1 cellular context compared by ENCODE assay signal in the genomic region with DNA sequence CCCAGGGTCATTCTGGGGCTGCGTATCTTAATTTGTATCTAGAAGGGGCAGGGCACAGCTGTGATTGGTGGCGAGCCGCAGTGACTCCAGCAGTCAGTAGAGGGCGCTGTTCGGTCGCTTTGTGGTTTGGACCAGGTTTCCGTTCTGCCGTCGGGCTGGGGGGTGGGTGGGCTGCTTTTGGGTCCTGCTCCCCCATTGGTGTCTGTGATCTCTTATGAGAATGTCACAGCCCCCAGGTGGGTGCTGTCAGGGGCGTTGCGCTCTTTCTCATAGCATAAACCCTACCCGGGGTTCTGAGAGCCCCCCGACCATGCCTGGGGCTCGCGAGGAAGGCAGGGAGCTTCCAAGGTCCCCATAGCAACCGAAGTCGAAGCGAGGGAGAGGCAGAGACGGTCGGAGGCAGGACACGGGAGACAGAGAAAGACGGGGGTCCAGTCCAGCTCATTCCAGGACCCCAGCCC.
TF ChIP-seq lines count a peak whose summit lies in the region.

No MANE protein-coding gene starts in this region.

TF ChIP-seq in GM23338, 12 proteins besides CTCF, POLR2A, EP300 and RAD21 (continued from another document):
- TF ChIP-seq, protein P1, sequence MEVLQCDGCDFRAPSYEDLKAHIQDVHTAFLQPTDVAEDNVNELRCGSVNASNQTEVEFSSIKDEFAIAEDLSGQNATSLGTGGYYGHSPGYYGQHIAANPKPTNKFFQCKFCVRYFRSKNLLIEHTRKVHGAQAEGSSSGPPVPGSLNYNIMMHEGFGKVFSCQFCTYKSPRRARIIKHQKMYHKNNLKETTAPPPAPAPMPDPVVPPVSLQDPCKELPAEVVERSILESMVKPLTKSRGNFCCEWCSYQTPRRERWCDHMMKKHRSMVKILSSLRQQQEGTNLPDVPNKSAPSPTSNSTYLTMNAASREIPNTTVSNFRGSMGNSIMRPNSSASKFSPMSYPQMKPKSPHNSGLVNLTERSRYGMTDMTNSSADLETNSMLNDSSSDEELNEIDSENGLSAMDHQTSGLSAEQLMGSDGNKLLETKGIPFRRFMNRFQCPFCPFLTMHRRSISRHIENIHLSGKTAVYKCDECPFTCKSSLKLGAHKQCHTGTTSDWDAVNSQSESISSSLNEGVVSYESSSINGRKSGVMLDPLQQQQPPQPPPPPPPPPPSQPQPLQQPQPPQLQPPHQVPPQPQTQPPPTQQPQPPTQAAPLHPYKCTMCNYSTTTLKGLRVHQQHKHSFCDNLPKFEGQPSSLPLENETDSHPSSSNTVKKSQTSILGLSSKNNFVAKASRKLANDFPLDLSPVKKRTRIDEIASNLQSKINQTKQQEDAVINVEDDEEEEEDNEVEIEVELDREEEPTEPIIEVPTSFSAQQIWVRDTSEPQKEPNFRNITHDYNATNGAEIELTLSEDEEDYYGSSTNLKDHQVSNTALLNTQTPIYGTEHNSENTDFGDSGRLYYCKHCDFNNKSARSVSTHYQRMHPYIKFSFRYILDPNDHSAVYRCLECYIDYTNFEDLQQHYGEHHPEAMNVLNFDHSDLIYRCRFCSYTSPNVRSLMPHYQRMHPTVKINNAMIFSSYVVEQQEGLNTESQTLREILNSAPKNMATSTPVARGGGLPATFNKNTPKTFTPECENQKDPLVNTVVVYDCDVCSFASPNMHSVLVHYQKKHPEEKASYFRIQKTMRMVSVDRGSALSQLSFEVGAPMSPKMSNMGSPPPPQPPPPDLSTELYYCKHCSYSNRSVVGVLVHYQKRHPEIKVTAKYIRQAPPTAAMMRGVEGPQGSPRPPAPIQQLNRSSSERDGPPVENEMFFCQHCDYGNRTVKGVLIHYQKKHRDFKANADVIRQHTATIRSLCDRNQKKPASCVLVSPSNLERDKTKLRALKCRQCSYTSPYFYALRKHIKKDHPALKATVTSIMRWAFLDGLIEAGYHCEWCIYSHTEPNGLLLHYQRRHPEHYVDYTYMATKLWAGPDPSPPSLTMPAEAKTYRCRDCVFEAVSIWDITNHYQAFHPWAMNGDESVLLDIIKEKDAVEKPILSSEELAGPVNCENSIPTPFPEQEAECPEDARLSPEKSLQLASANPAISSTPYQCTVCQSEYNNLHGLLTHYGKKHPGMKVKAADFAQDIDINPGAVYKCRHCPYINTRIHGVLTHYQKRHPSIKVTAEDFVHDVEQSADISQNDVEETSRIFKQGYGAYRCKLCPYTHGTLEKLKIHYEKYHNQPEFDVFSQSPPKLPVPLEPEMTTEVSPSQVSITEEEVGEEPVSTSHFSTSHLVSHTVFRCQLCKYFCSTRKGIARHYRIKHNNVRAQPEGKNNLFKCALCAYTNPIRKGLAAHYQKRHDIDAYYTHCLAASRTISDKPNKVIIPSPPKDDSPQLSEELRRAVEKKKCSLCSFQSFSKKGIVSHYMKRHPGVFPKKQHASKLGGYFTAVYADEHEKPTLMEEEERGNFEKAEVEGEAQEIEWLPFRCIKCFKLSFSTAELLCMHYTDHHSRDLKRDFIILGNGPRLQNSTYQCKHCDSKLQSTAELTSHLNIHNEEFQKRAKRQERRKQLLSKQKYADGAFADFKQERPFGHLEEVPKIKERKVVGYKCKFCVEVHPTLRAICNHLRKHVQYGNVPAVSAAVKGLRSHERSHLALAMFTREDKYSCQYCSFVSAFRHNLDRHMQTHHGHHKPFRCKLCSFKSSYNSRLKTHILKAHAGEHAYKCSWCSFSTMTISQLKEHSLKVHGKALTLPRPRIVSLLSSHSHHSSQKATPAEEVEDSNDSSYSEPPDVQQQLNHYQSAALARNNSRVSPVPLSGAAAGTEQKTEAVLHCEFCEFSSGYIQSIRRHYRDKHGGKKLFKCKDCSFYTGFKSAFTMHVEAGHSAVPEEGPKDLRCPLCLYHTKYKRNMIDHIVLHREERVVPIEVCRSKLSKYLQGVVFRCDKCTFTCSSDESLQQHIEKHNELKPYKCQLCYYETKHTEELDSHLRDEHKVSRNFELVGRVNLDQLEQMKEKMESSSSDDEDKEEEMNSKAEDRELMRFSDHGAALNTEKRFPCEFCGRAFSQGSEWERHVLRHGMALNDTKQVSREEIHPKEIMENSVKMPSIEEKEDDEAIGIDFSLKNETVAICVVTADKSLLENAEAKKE (CRISPR knock-in tag; IDR thresholded peaks at IDR 0.05) = no peak
- TF ChIP-seq JUNB (IDR thresholded peaks at IDR 0.05; ENCODE audit: unreplicated experiment) (no peak), ZNF114 (CRISPR knock-in tag; IDR thresholded peaks at IDR 0.05) (no peak), STAT1 (IDR thresholded peaks at IDR 0.05; ENCODE audit: unreplicated experiment) (no peak)
- TF ChIP-seq, protein P2, sequence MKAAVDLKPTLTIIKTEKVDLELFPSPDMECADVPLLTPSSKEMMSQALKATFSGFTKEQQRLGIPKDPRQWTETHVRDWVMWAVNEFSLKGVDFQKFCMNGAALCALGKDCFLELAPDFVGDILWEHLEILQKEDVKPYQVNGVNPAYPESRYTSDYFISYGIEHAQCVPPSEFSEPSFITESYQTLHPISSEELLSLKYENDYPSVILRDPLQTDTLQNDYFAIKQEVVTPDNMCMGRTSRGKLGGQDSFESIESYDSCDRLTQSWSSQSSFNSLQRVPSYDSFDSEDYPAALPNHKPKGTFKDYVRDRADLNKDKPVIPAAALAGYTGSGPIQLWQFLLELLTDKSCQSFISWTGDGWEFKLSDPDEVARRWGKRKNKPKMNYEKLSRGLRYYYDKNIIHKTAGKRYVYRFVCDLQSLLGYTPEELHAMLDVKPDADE (IDR thresholded peaks at IDR 0.05) = no peak
